Comparison of ENCODE assay signal across 9 cellular contexts in genomic region chr10:77943086-77943901, GRCh38. TPM values are rescaled to one million over a fixed set of nuclear protein-coding genes. Genes with fewer than 3 reads are reported as not detected.
DNase-seq lines count a peak whose midpoint lies in the region; ATAC-seq and TF ChIP-seq lines count a peak whose summit lies in the region.
"Had no signal": no experiment of that assay in that cellular context is flagged by ENCODE, and none has a peak within 500 bp of the region (broad histone marks: within the 10 kb centered on the region; RNA-seq: fewer than 3 reads in every experiment).

No MANE protein-coding gene starts in this region.

- TF ChIP-seq CTCF in epithelial cell of esophagus (IDR thresholded peaks at IDR 0.05; ENCODE audit: insufficient read depth, low read depth, low read length, missing control alignments), result no peak
- no peak for TF ChIP-seq CTCF in neural progenitor cell (IDR thresholded peaks at IDR 0.05)

- H3K36me3 ChIP-seq in neural progenitor cell, result no peaks in the 10 kb centered on the region

- no peaks in the 10 kb centered on the region for H3K27me3 ChIP-seq in neural progenitor cell

- H3K27ac ChIP-seq in neural progenitor cell, result no peak overlapping the region

- H3K4me3 ChIP-seq in epithelial cell of esophagus (ENCODE audit: low read length) (no peak overlapping the region), neural progenitor cell (no peak overlapping the region)

- H4K20me1 ChIP-seq in neural progenitor cell (ENCODE audit: low read depth), result no peaks in the 10 kb centered on the region

- no peaks in the 10 kb centered on the region for H3K9me3 ChIP-seq in neural progenitor cell (ENCODE audit: low read depth)

- no peak overlapping the region for H3K4me2 ChIP-seq in neural progenitor cell

- H3K36me3 Mint-ChIP-seq in neural progenitor cell, result no peaks in the 10 kb centered on the region

- peak overlapping the region; percentile 33 for H3K4me3 Mint-ChIP-seq in neural progenitor cell

- H3K79me2 ChIP-seq in neural progenitor cell (ENCODE audit: low read depth), result no peaks in the 10 kb centered on the region

- H3K27ac Mint-ChIP-seq in neural progenitor cell, result peak overlapping the region; percentile 14

- DNase-seq in EH (ENCODE audit: low read depth) (peak; percentile 89), NCI-H146 (lab: John Stamatoyannopoulos, UW) (peak; percentile 71), epithelial cell of esophagus (ENCODE audit: low read depth) (peak; percentile 87), neural progenitor cell (ENCODE audit: low spot score) (no peak), cerebellum (ENCODE audit: low spot score) (no peak)
- DNase-seq: cortex of kidney had no signal

- H3F3A ChIP-seq in neural progenitor cell (ENCODE audit: low read depth), result peaks cover 3% of the 10 kb centered on the region

- H3K9ac ChIP-seq in neural progenitor cell, result no peak overlapping the region

- ATAC-seq in GM18520 (IDR thresholded peaks at IDR 0.05; ENCODE audit: unreplicated experiment) (no peak), HG02759 (IDR thresholded peaks at IDR 0.05; ENCODE audit: unreplicated experiment) (no peak), HG03095 (IDR thresholded peaks at IDR 0.05; ENCODE audit: unreplicated experiment) (no peak)

- H3K9me3 Mint-ChIP-seq in neural progenitor cell, result no peaks in the 10 kb centered on the region

- H3K27me3 Mint-ChIP-seq in neural progenitor cell (ENCODE audit: insufficient read depth, low read depth), result peaks cover 15% of the 10 kb centered on the region

- peaks cover 26% of the 10 kb centered on the region for H3K4me1 Mint-ChIP-seq in neural progenitor cell

- H3K4me1 ChIP-seq in neural progenitor cell, result peaks cover 17% of the 10 kb centered on the region

- peak overlapping the region; percentile 38 for H2AFZ ChIP-seq in neural progenitor cell (replicated peaks)

RNA-seq across cellular contexts. Expression of gene DLG5, which starts 16.7 kb away (rescaled TPM):
- 22.2 and 33.3 TPM in 2 replicates for total RNA-seq in neural progenitor cell (ENCODE audit: low replicate concordance)
- 51.5 TPM for total RNA-seq in cerebellum

Comparison
In these comparisons a context has a peak if more than half of its experiments do, and no peak if none do; other contexts are left out.
1. DNase-seq: peak in EH (single experiment), NCI-H146 (single experiment) and epithelial cell of esophagus (single experiment); none in neural progenitor cell (single experiment) and cerebellum (single experiment).